In genomic region chr21:14548751-14549150, GRCh38 we compare ENCODE assay signal across 13 cellular contexts. TPM values are rescaled to one million over a fixed set of nuclear protein-coding genes. Genes with fewer than 3 reads are reported as not detected.
A peak's percentile ranks its signal among the peaks of the same experiment; 100 is the strongest.
DNase-seq lines count a peak whose midpoint lies in the region; ATAC-seq and TF ChIP-seq lines count a peak whose summit lies in the region.
"Had no signal": no experiment of that assay in that cellular context is flagged by ENCODE, and none has a peak within 500 bp of the region (broad histone marks: within the 10 kb centered on the region; RNA-seq: fewer than 3 reads in every experiment).

No MANE protein-coding gene starts in this region.

- no peaks in the 10 kb centered on the region for H3K36me3 ChIP-seq in BE2C

- H3K9me3 Mint-ChIP-seq in T-helper 2 cell treated with Interferon-gamma antibody and Interleukin-4, amounts not matched to agents 5 μg/mL and 100 μg/mL, for 36 hours, result peaks cover 9% of the 10 kb centered on the region
- peaks cover 4 to 7% of the 10 kb centered on the region in 2 donors for H3K9me3 Mint-ChIP-seq in activated naive CD4-positive, alpha-beta T cell treated with anti-CD3 and anti-CD28 coated beads, Interleukin-2, amount 50 U/mL, for 72 hours

- TF ChIP-seq CTCF in NB4 (IDR thresholded peaks at IDR 0.05; ENCODE audit: low read depth, low read length), result no peak
- TF ChIP-seq CTCF in BE2C (IDR thresholded peaks at IDR 0.05; ENCODE audit: low read depth, low read length), result no peak

- H3K27ac Mint-ChIP-seq in T-helper 2 cell treated with Interferon-gamma antibody and Interleukin-4, amounts not matched to agents 5 μg/mL and 100 μg/mL, for 36 hours, result peak overlapping the region; percentile 91
- H3K27ac Mint-ChIP-seq in activated naive CD4-positive, alpha-beta T cell treated with anti-CD3 and anti-CD28 coated beads, Interleukin-2, amount 50 U/mL, for 72 hours, result peak overlapping the region; percentile 85 to 96

- peaks cover 50% of the 10 kb centered on the region for H3K4me1 Mint-ChIP-seq in T-helper 2 cell treated with Interferon-gamma antibody and Interleukin-4, amounts not matched to agents 5 μg/mL and 100 μg/mL, for 36 hours (ENCODE audit: low read depth)

- no peak overlapping the region for H3K4me3 ChIP-seq in NB4 (ENCODE audit: low read depth, low read length)
- H3K4me3 ChIP-seq in BE2C (ENCODE audit: low read depth, low read length), result no peak overlapping the region
- H3K4me3 ChIP-seq: body of pancreas, testis had no signal

- no peaks in the 10 kb centered on the region for H3K9me3 ChIP-seq in BE2C
- H3K9me3 ChIP-seq: body of pancreas, testis had no signal

- peak in 1 of 2 donors; percentile 25 for ATAC-seq in activated naive CD4-positive, alpha-beta T cell treated with anti-CD3 and anti-CD28 coated beads, Interleukin-2, amount 50 U/mL, for 72 hours
- no peak for ATAC-seq in HG03139 (IDR thresholded peaks at IDR 0.05; ENCODE audit: unreplicated experiment)
- ATAC-seq: body of pancreas had no signal

- H3K4me1 ChIP-seq in BE2C, result no peaks in the 10 kb centered on the region
- H3K4me1 ChIP-seq: body of pancreas, testis had no signal

- no peak for TF ChIP-seq POLR2A in NB4 (IDR thresholded peaks at IDR 0.05; ENCODE audit: extremely low read depth, insufficient read length)

- no peaks in the 10 kb centered on the region for H3K27me3 ChIP-seq in BE2C
- H3K27me3 ChIP-seq: body of pancreas, testis had no signal

- no peaks in the 10 kb centered on the region for H3K27me3 Mint-ChIP-seq in T-helper 2 cell treated with Interferon-gamma antibody and Interleukin-4, amounts not matched to agents 5 μg/mL and 100 μg/mL, for 36 hours (ENCODE audit: low read depth)

- DNase-seq in T-helper 2 cell treated with Interferon-gamma antibody and Interleukin-4, amounts not matched to agents 5 μg/mL and 100 μg/mL, for 36 hours (ENCODE audit: low spot score), result no peak
- DNase-seq in T-helper 2 cell (no peak), NB4 (ENCODE audit: low read depth) (peak; percentile 85), medulla oblongata (ENCODE audit: extremely low spot score) (peak; percentile 30), NCI-H524 (lab: John Stamatoyannopoulos, UW) (no peak), BE2C (no peak)
- DNase-seq in activated naive CD4-positive, alpha-beta T cell treated with anti-CD3 and anti-CD28 coated beads, Interleukin-2, amount 50 U/mL, for 72 hours (ENCODE audit: low spot score in 2 of 2), result no peak
- DNase-seq: 8988T, body of pancreas, GOT3, NCI-H187, testis had no signal

- peak overlapping the region; percentile 75 for H3K4me3 Mint-ChIP-seq in T-helper 2 cell treated with Interferon-gamma antibody and Interleukin-4, amounts not matched to agents 5 μg/mL and 100 μg/mL, for 36 hours

- H3K36me3 Mint-ChIP-seq in T-helper 2 cell treated with Interferon-gamma antibody and Interleukin-4, amounts not matched to agents 5 μg/mL and 100 μg/mL, for 36 hours (ENCODE audit: low read depth), result peaks cover 31% of the 10 kb centered on the region
- H3K36me3 Mint-ChIP-seq in activated naive CD4-positive, alpha-beta T cell treated with anti-CD3 and anti-CD28 coated beads, Interleukin-2, amount 50 U/mL, for 72 hours, result peaks cover 5 to 33% of the 10 kb centered on the region in 2 donors

RNA-seq across cellular contexts. Expression of gene SAMSN1, which starts 2.6 kb away (rescaled TPM):
- total RNA-seq in activated naive CD4-positive, alpha-beta T cell treated with anti-CD3 and anti-CD28 coated beads, Interleukin-2, amount 50 U/mL, for 72 hours, result 10 to 100 TPM; 74.5 to 89.4 TPM
- polyA plus RNA-seq in BE2C (2012; ENCODE audit: insufficient read depth, insufficient read length, low read depth), result 6.1 TPM

Comparison
In these comparisons a context has a peak if more than half of its experiments do, and no peak if none do; other contexts are left out.
1. DNase-seq: peak in NB4 (single experiment) and medulla oblongata (single experiment); none in T-helper 2 cell treated with Interferon-gamma antibody and Interleukin-4, amounts not matched to agents 5 μg/mL and 100 μg/mL, for 36 hours (single experiment), T-helper 2 cell (0 of 5), activated naive CD4-positive, alpha-beta T cell treated with anti-CD3 and anti-CD28 coated beads, Interleukin-2, amount 50 U/mL, for 72 hours (0 of 2), NCI-H524 (0 of 2) and BE2C (single experiment).